8 cellular contexts compared by ENCODE assay signal in the genomic region with DNA sequence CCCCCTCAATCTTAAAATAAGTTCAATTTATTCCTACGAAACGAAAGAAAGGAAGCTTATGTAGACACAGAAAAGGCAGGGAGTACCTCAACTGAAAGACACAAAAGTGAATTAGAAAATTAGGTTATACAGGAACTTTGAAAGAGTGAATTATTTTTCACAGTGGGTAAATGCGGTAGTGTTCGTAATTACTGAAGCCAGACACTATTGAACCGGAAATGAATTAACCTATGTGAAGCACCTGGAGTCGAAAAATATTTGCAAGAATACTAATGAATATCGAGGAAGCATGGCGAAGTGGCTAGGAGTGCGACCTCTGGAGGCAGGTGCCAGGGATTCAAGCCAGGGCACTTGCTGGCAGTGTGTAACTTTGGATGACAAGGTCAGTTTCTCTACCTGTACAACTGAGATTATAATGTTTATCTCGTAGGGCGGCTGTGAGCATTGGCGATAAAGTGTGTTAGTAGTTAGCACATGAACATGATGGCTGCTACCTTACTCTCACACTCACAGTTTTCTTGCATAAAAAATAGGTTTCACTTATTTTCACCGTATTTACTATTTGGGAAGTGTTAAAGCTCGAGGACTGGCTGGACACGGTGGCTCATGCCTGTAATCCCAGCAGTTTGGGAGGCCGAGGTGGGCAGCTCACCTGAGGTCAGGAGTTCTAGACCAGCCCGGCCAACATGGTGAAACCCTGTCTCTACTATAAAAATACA. TPM values are rescaled to one million over a fixed set of nuclear protein-coding genes. Genes with fewer than 3 reads are reported as not detected.
A peak's percentile ranks its signal among the peaks of the same experiment; 100 is the strongest.
DNase-seq lines count a peak whose midpoint lies in the region; ATAC-seq and TF ChIP-seq lines count a peak whose summit lies in the region.

No MANE protein-coding gene starts in this region.

- H3K4me3 ChIP-seq in DOHH2 (ENCODE audit: low read length), result no peak overlapping the region
- peak overlapping the region; percentile 98 for H3K4me3 ChIP-seq in HUES6 (ENCODE audit: low read depth, low read length)
- H3K4me3 ChIP-seq in gastroesophageal sphincter, result peak overlapping the region; percentile 76 to 82
- peak overlapping the region; percentile 67 for H3K4me3 ChIP-seq in neuron (ENCODE audit: low read length)
- H3K4me3 ChIP-seq in upper lobe of left lung, result peak overlapping the region in 3 of 4 donors; percentile 76 to 84 (median 80)

- H2AFZ ChIP-seq in neuron (ENCODE audit: low read depth, low read length), result peak overlapping the region; percentile 100

- H3K9ac ChIP-seq in HUES6 (ENCODE audit: low read length), result peak overlapping the region; percentile 53

- WGBS in gastroesophageal sphincter (ENCODE audit: low coverage in 1 of 2), 2 donors, result 18 to 20% methylated on average over 15 to 17 of the region's 17 CpGs
- 17 to 23% methylated on average over 17 of the region's 17 CpGs for WGBS in upper lobe of left lung, 2 donors

- H3K4me1 ChIP-seq in DOHH2 (ENCODE audit: control insufficient read depth, low read length) (peaks cover 13% of the 10 kb centered on the region), HUES6 (ENCODE audit: control insufficient read depth, insufficient read depth, low read length) (no peaks in the 10 kb centered on the region), gastroesophageal sphincter (peaks cover 0 to 10% (median 0%) of the 10 kb centered on the region in 3 donors), neuron (ENCODE audit: insufficient read depth, low read length) (peaks cover 4% of the 10 kb centered on the region), upper lobe of left lung (peaks cover 0 to 10% (median 6%) of the 10 kb centered on the region in 4 donors)

- H3K9me3 ChIP-seq in DOHH2 (ENCODE audit: control insufficient read depth, insufficient read depth, low read length) (no peaks in the 10 kb centered on the region), HUES6 (ENCODE audit: control insufficient read depth, insufficient read depth, low read depth, low read length) (no peaks in the 10 kb centered on the region), gastroesophageal sphincter (no peaks in the 10 kb centered on the region), neuron (ENCODE audit: low read length) (no peaks in the 10 kb centered on the region), upper lobe of left lung (no peaks in the 10 kb centered on the region)

- H3F3A ChIP-seq in DOHH2 (ENCODE audit: control insufficient read depth, insufficient read depth), result peaks cover 18% of the 10 kb centered on the region

- H3K9me2 ChIP-seq in DOHH2 (replicated peaks; ENCODE audit: control insufficient read depth, low read length), result no peaks in the 10 kb centered on the region

- TF ChIP-seq POLR2A in gastroesophageal sphincter (IDR thresholded peaks at IDR 0.05) (no peak), upper lobe of left lung (IDR thresholded peaks at IDR 0.05) (no peak)

- no peak for TF ChIP-seq EP300 in gastroesophageal sphincter (IDR thresholded peaks at IDR 0.05)
- no peak for TF ChIP-seq EP300 in upper lobe of left lung (IDR thresholded peaks at IDR 0.05)

- H3K27ac ChIP-seq in DOHH2 (ENCODE audit: low read depth, low read length) (peak overlapping the region; percentile 54), HUES6 (ENCODE audit: low read depth, low read length) (peak overlapping the region; percentile 13; the same call in 1 of the 2 replicates), gastroesophageal sphincter (peak overlapping the region in 1 of 4 donors; percentile 26), upper lobe of left lung (peak overlapping the region in 2 of 4 donors; percentile 65 to 83)

- peak; percentile 91 for ATAC-seq in GM21528 (IDR thresholded peaks at IDR 0.05; ENCODE audit: low FRiP score, unreplicated experiment)
- peak; percentile 73 for ATAC-seq in gastroesophageal sphincter
- ATAC-seq in upper lobe of left lung (ENCODE audit: low FRiP score in 2 of 2), result peak; percentile 90 to 92

- H3K79me2 ChIP-seq in DOHH2 (ENCODE audit: control insufficient read depth, low read length), result no peaks in the 10 kb centered on the region

- H3K4me2 ChIP-seq in DOHH2 (ENCODE audit: low read length), result no peak overlapping the region

- H3K36me3 ChIP-seq in DOHH2 (ENCODE audit: control insufficient read depth, low read length) (no peaks in the 10 kb centered on the region), HUES6 (ENCODE audit: control insufficient read depth, insufficient read depth, low read length) (peaks cover 13% of the 10 kb centered on the region; the same call in 1 of the 2 replicates), gastroesophageal sphincter (peaks cover 0 to 13% of the 10 kb centered on the region in 2 donors), neuron (ENCODE audit: insufficient read depth, low read length) (no peaks in the 10 kb centered on the region), upper lobe of left lung (peaks cover 0 to 5% (median 2%) of the 10 kb centered on the region in 4 donors)

- peak; percentile 58 for DNase-seq in RPMI7951 (ENCODE audit: low read depth)
- DNase-seq in activated effector memory CD4-positive, alpha-beta T cell treated with Interleukin-2 at 50 U/mL for 16 hours, result peak; percentile 62
- peak in 1 of 2 donors; percentile 88 for DNase-seq in upper lobe of left lung

- TF ChIP-seq CTCF in DOHH2 (IDR thresholded peaks at IDR 0.05; ENCODE audit: low read depth, low read length, poor library complexity, severe bottlenecking), result peak; percentile 84
- peak; percentile 36 to 79 (median 59) for TF ChIP-seq CTCF in gastroesophageal sphincter (IDR thresholded peaks at IDR 0.05)
- peak; percentile 31 to 72 (median 53) for TF ChIP-seq CTCF in upper lobe of left lung (IDR thresholded peaks at IDR 0.05)

- no peaks in the 10 kb centered on the region for H4K20me1 ChIP-seq in DOHH2 (ENCODE audit: control insufficient read depth, insufficient read depth, low read depth, low read length)

- H3K27me3 ChIP-seq in DOHH2 (ENCODE audit: control insufficient read depth, low read length), result no peaks in the 10 kb centered on the region
- no peaks in the 10 kb centered on the region for H3K27me3 ChIP-seq in HUES6 (ENCODE audit: control insufficient read depth, insufficient read depth, low read length)
- no peaks in the 10 kb centered on the region for H3K27me3 ChIP-seq in gastroesophageal sphincter
- H3K27me3 ChIP-seq in neuron (ENCODE audit: insufficient read depth, low read length), result no peaks in the 10 kb centered on the region
- no peaks in the 10 kb centered on the region for H3K27me3 ChIP-seq in upper lobe of left lung

RNA-seq across cellular contexts. Expression of a gene that starts 0.5 kb away (rescaled TPM):
- 14.6 and 14.9 TPM in 2 replicates for total RNA-seq in RPMI7951 (2014; rRNA removed; shearing (Covaris generic))
- total RNA-seq in gastroesophageal sphincter, result 10 to 100 TPM in 1 of 4 donors, 1 to 10 TPM in 3; 7.1 to 12.9 (median 8.9) TPM
- 10 to 100 TPM in 1 of 6 donors, 1 to 10 TPM in 5; 3.6 to 12.0 (median 6.2) TPM for total RNA-seq in upper lobe of left lung

RNA-seq across cellular contexts. Expression of a gene that starts 15.4 kb away (rescaled TPM):
- total RNA-seq in RPMI7951 (2014; rRNA removed; shearing (Covaris generic)), result 2,174 and 2,304 TPM in 2 replicates
- 1,000 to 10,000 TPM in 3 of 4 donors, 100 to 1,000 TPM in 1; 757 to 2,446 (median 1,718) TPM for total RNA-seq in gastroesophageal sphincter
- 1,000 to 10,000 TPM in 2 of 6 donors, 100 to 1,000 TPM in 4; 352 to 1,509 (median 888) TPM for total RNA-seq in upper lobe of left lung

RNA-seq across cellular contexts. Expression of a gene that starts 41.3 kb away (rescaled TPM):
- 0.12 and 0.29 TPM in 2 replicates for total RNA-seq in RPMI7951 (2014; rRNA removed; shearing (Covaris generic))
- total RNA-seq in gastroesophageal sphincter (1 to 10 TPM in 3 of 4 donors, under 1 TPM in 1; 0.31 to 3.8 (median 2.3) TPM), upper lobe of left lung (10 to 100 TPM in 5 of 6 donors, 1 to 10 TPM in 1; 5.2 to 29.3 (median 16.9) TPM)
